In the genomic region with DNA sequence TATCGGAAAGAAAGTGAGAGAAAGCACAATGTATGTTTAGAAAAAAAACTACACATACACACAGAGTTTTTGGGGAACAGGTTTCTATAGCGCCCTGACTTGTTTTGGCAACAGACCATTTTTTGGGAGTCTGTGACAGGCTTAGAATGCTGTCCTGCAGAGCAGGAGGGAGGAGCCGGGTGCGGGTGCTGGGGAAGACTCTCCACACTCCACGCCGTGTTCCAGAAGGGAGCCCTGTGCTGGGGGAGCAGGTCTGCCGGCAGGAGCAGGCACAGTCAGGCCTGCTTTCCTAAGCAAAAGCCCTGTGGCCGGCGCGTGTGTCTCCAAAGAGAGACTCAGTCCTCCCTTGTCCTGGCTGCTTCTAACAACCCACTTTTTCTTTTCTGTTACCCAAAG, we compare ENCODE assay signal across 1 cellular context.
TF ChIP-seq lines count a peak whose summit lies in the region.

No MANE protein-coding gene starts in this region.

TF ChIP-seq in HEK293, 187 proteins besides CTCF, POLR2A, EP300 and RAD21 (continued from another document):
- TF ChIP-seq, protein P1, sequence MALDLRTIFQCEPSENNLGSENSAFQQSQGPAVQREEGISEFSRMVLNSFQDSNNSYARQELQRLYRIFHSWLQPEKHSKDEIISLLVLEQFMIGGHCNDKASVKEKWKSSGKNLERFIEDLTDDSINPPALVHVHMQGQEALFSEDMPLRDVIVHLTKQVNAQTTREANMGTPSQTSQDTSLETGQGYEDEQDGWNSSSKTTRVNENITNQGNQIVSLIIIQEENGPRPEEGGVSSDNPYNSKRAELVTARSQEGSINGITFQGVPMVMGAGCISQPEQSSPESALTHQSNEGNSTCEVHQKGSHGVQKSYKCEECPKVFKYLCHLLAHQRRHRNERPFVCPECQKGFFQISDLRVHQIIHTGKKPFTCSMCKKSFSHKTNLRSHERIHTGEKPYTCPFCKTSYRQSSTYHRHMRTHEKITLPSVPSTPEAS (tag by site-specific recombination; IDR thresholded peaks at IDR 0.05), result no peak
